ENCODE assay signal across 8 cellular contexts in genomic region chr2:131528981-131529863, GRCh38. TPM values are rescaled to one million over a fixed set of nuclear protein-coding genes. Genes with fewer than 3 reads are reported as not detected.
DNase-seq lines count a peak whose midpoint lies in the region; ATAC-seq and TF ChIP-seq lines count a peak whose summit lies in the region.
"Not testable (repeated sequence)": the region's sequence is repeated elsewhere in the genome, so short reads cannot be mapped to it uniquely, and the experiment has no call there.
"Had no signal": no experiment of that assay in that cellular context is flagged by ENCODE, and none has a peak within 500 bp of the region (broad histone marks: within the 10 kb centered on the region; RNA-seq: fewer than 3 reads in every experiment).

No MANE protein-coding gene starts in this region.

- H3K9ac ChIP-seq in parathyroid adenoma, result not testable (repeated sequence)

- H3K36me3 ChIP-seq in parathyroid adenoma (ENCODE audit: control insufficient read depth, insufficient read depth, low read length), result not testable (repeated sequence)

- not testable (repeated sequence) for H3K4me2 ChIP-seq in parathyroid adenoma (ENCODE audit: low read length)

- H3K79me2 ChIP-seq in parathyroid adenoma, result not testable (repeated sequence)

- H3K4me1 Mint-ChIP-seq in activated naive CD8-positive, alpha-beta T cell (ENCODE audit: low read depth), result peaks cover 12% of the 10 kb centered on the region

- not testable (repeated sequence) for TF ChIP-seq CTCF in parathyroid adenoma (IDR thresholded peaks at IDR 0.05)

- H2AFZ ChIP-seq in parathyroid adenoma, result peak overlapping the region; percentile 50

- intact Hi-C loops in left ventricle myocardium superior (cut with micrococcal nuclease), result not testable (repeated sequence)

- H3K9me3 Mint-ChIP-seq in activated naive CD8-positive, alpha-beta T cell (ENCODE audit: low read depth), result not testable (repeated sequence)

- DNase-seq in NK-92 treated with Interleukin-12 subunit alpha and Interleukin-12 subunit beta, amount 100 ng/mL, for 24 hours (lab: John Stamatoyannopoulos, UW), result peak; percentile 62
- DNase-seq in left ventricle myocardium superior, result not testable (repeated sequence)

- not testable (repeated sequence) for H3K4me3 ChIP-seq in parathyroid adenoma (ENCODE audit: low read depth, low read length)

- H3K4me3 Mint-ChIP-seq in activated naive CD8-positive, alpha-beta T cell, result peak overlapping the region; percentile 64

- not testable (repeated sequence) for H3K36me3 Mint-ChIP-seq in activated naive CD8-positive, alpha-beta T cell

- ATAC-seq in GM18858 (IDR thresholded peaks at IDR 0.05; ENCODE audit: unreplicated experiment) (peak; percentile 73), GM21619 (IDR thresholded peaks at IDR 0.05; ENCODE audit: unreplicated experiment) (peak; percentile 68), HG03097 (IDR thresholded peaks at IDR 0.05; ENCODE audit: low FRiP score, unreplicated experiment) (peak; percentile 57), left ventricle myocardium superior (peak; percentile 13)

- not testable (repeated sequence) for H3K27me3 Mint-ChIP-seq in activated naive CD8-positive, alpha-beta T cell

- H3K9me3 ChIP-seq in parathyroid adenoma (ENCODE audit: control insufficient read depth, low read length), result not testable (repeated sequence)

- not testable (repeated sequence) for H3K4me1 ChIP-seq in parathyroid adenoma

- H3K27me3 ChIP-seq in parathyroid adenoma (ENCODE audit: control insufficient read depth, insufficient read depth, low read length), result not testable (repeated sequence)

- not testable (repeated sequence) for H3K27ac Mint-ChIP-seq in activated naive CD8-positive, alpha-beta T cell

- H3K27ac ChIP-seq in parathyroid adenoma, result not testable (repeated sequence)

RNA-seq across cellular contexts. Expression of gene CCDC74A, which starts 1.5 kb away (rescaled TPM):
- 1.0 TPM for total RNA-seq in left ventricle myocardium superior

RNA-seq across cellular contexts. Expression of gene MZT2A, which starts 37.0 kb away (rescaled TPM):
- 370 TPM for total RNA-seq in left ventricle myocardium superior

RNA-seq across cellular contexts. Expression of gene TUBA3D, which starts 53.3 kb away (rescaled TPM):
- 100 TPM for total RNA-seq in left ventricle myocardium superior
- total RNA-seq: pancreas had no signal

Comparison
In these comparisons a context has a peak if more than half of its experiments do, and no peak if none do; other contexts are left out.
1. ATAC-seq: peak in every context shown above with its lines; median percentile 73 in GM18858; 68 in GM21619; 57 in HG03097; 13 in left ventricle myocardium superior.